Comparison of ENCODE assay signal across 20 cellular contexts in genomic region chr3:59436164-59436958, GRCh38.
DNase-seq lines count a peak whose midpoint lies in the region; ATAC-seq and TF ChIP-seq lines count a peak whose summit lies in the region.
"Had no signal": no experiment of that assay in that cellular context is flagged by ENCODE, and none has a peak within 500 bp of the region (broad histone marks: within the 10 kb centered on the region; RNA-seq: fewer than 3 reads in every experiment).

No MANE protein-coding gene starts in this region.

- H3K9me2 ChIP-seq in neural cell (ENCODE audit: insufficient read depth, low read length): no peaks in the 10 kb centered on the region

- H3K79me2 ChIP-seq in neural cell (replicated peaks; ENCODE audit: insufficient read depth, low read length): no peaks in the 10 kb centered on the region

- H3K27me3 ChIP-seq in neural cell (ENCODE audit: insufficient read depth, low read depth, low read length): no peaks in the 10 kb centered on the region
- H3K27me3 ChIP-seq: right atrium auricular region, vagina had no signal

- H3K36me3 Mint-ChIP-seq in activated CD4-positive, alpha-beta T cell treated with anti-CD3 and anti-CD28 coated beads, Interleukin-2, amount 10 ng/mL, durations not matched to agents 7 days and 5 days (ENCODE audit: low read depth): peaks cover 13% of the 10 kb centered on the region
- H3K36me3 Mint-ChIP-seq in T-helper 1 cell treated with Interleukin-12 subunit alpha and Interleukin-12 subunit beta and Interleukin-4 antibody, amounts not matched to agents 30 μg/mL and 1 μg/mL, for 36 hours (ENCODE audit: low read depth): peaks cover 10% of the 10 kb centered on the region

- DNase-seq in activated CD4-positive, alpha-beta T cell treated with anti-CD3 and anti-CD28 coated beads, Interleukin-2, amount 10 ng/mL, durations not matched to agents 7 days and 5 days: no peak
- DNase-seq in activated CD4-positive, alpha-beta T cell treated with anti-CD3 and anti-CD28 coated beads, Interleukin-2, amount 50 U/mL, for 4 hours: no peak
- peak; percentile 71 for DNase-seq in LNCaP clone FGC (ENCODE audit: low read depth)
- DNase-seq in D341Med (ENCODE audit: low spot score): no peak
- DNase-seq: activated CD4-positive, CD25-positive, alpha-beta regulatory T cell treated with anti-CD3 and anti-CD28 coated beads, Interleukin-2, amount 50 U/mL, for 72 hours; activated CD8-positive, alpha-beta memory T cell treated with anti-CD3 and anti-CD28 coated beads, Interleukin-2, amount 50 U/mL, for 48 hours; activated gamma-delta T cell treated with Interleukin-2 at 50 U/mL for 16 hours; GDM1; hippocampal formation; kidney; midbrain; NCI-H446; OCI-M1 had no signal

- no peak for TF ChIP-seq RAD21 in neural cell (conservative IDR thresholded peaks at IDR 0.05)

- H3K36me3 ChIP-seq in neural cell (ENCODE audit: insufficient read depth, low read length): no peaks in the 10 kb centered on the region
- H3K36me3 ChIP-seq: right atrium auricular region, vagina had no signal

- peaks cover 35% of the 10 kb centered on the region for H3K9me3 Mint-ChIP-seq in activated CD4-positive, alpha-beta T cell treated with anti-CD3 and anti-CD28 coated beads, Interleukin-2, amount 10 ng/mL, durations not matched to agents 7 days and 5 days
- H3K9me3 Mint-ChIP-seq in T-helper 1 cell treated with Interleukin-12 subunit alpha and Interleukin-12 subunit beta and Interleukin-4 antibody, amounts not matched to agents 30 μg/mL and 1 μg/mL, for 36 hours: peaks cover 28% of the 10 kb centered on the region

- H4K20me1 ChIP-seq in neural cell (ENCODE audit: insufficient read depth): no peaks in the 10 kb centered on the region

- H3K27ac ChIP-seq in neural cell (ENCODE audit: low read length): no peak overlapping the region
- H3K27ac ChIP-seq: coronary artery, right atrium auricular region, vagina had no signal

- POLR2A ChIA-PET in activated CD4-positive, alpha-beta T cell treated with anti-CD3 and anti-CD28 coated beads, Interleukin-2, amount 10 ng/mL, durations not matched to agents 7 days and 5 days (lab: Charles Lee): no interaction called here

- H3K4me1 Mint-ChIP-seq in activated CD4-positive, alpha-beta T cell treated with anti-CD3 and anti-CD28 coated beads, Interleukin-2, amount 10 ng/mL, durations not matched to agents 7 days and 5 days: peaks cover 12% of the 10 kb centered on the region
- H3K4me1 Mint-ChIP-seq in T-helper 1 cell treated with Interleukin-12 subunit alpha and Interleukin-12 subunit beta and Interleukin-4 antibody, amounts not matched to agents 30 μg/mL and 1 μg/mL, for 36 hours (ENCODE audit: low read depth): peaks cover 8% of the 10 kb centered on the region

- CTCF ChIA-PET in activated CD4-positive, alpha-beta T cell treated with anti-CD3 and anti-CD28 coated beads, Interleukin-2, amount 10 ng/mL, durations not matched to agents 7 days and 5 days (lab: Charles Lee): interaction anchor here (1.0 to 1.9 kb wide), 3 partner anchors 9 to 18 kb away, joined by 3 to 5 read pairs (median 3); no protein-coding TSS in a partner anchor

- no peak overlapping the region for H3K4me2 ChIP-seq in neural cell (ENCODE audit: low read length)

- no peak overlapping the region for H3K4me3 Mint-ChIP-seq in activated CD4-positive, alpha-beta T cell treated with anti-CD3 and anti-CD28 coated beads, Interleukin-2, amount 10 ng/mL, durations not matched to agents 7 days and 5 days
- H3K4me3 Mint-ChIP-seq in T-helper 1 cell treated with Interleukin-12 subunit alpha and Interleukin-12 subunit beta and Interleukin-4 antibody, amounts not matched to agents 30 μg/mL and 1 μg/mL, for 36 hours: no peak overlapping the region

- TF ChIP-seq CTCF in LNCaP clone FGC (IDR thresholded peaks at IDR 0.05; ENCODE audit: control insufficient read depth, extremely low read depth, insufficient read depth): no peak
- no peak for TF ChIP-seq CTCF in neural cell (IDR thresholded peaks at IDR 0.05; ENCODE audit: poor library complexity, severe bottlenecking)

- no peaks in the 10 kb centered on the region for H3K9me3 ChIP-seq in neural cell (ENCODE audit: low read length)
- H3K9me3 ChIP-seq: right atrium auricular region, vagina had no signal

- no peak overlapping the region for H3K4me3 ChIP-seq in LNCaP clone FGC (ENCODE audit: low read depth, low read length)
- no peak overlapping the region for H3K4me3 ChIP-seq in neural cell (ENCODE audit: low read length)
- H3K4me3 ChIP-seq: coronary artery, right atrium auricular region, vagina had no signal

- H3K27me3 Mint-ChIP-seq in activated CD4-positive, alpha-beta T cell treated with anti-CD3 and anti-CD28 coated beads, Interleukin-2, amount 10 ng/mL, durations not matched to agents 7 days and 5 days: no peaks in the 10 kb centered on the region
- no peaks in the 10 kb centered on the region for H3K27me3 Mint-ChIP-seq in T-helper 1 cell treated with Interleukin-12 subunit alpha and Interleukin-12 subunit beta and Interleukin-4 antibody, amounts not matched to agents 30 μg/mL and 1 μg/mL, for 36 hours (ENCODE audit: low read depth)

- peak overlapping the region; percentile 22 for H3K27ac Mint-ChIP-seq in activated CD4-positive, alpha-beta T cell treated with anti-CD3 and anti-CD28 coated beads, Interleukin-2, amount 10 ng/mL, durations not matched to agents 7 days and 5 days
- H3K27ac Mint-ChIP-seq in T-helper 1 cell treated with Interleukin-12 subunit alpha and Interleukin-12 subunit beta and Interleukin-4 antibody, amounts not matched to agents 30 μg/mL and 1 μg/mL, for 36 hours: peak overlapping the region; percentile 57

- H3K9ac ChIP-seq in neural cell (ENCODE audit: low read length): no peak overlapping the region

- no peaks in the 10 kb centered on the region for H3F3A ChIP-seq in neural cell (ENCODE audit: insufficient read depth, low read length, poor library complexity, severe bottlenecking)

- no peak overlapping the region for H2AFZ ChIP-seq in neural cell (ENCODE audit: low read depth, low read length)

- ATAC-seq in HG03342 (IDR thresholded peaks at IDR 0.05; ENCODE audit: unreplicated experiment): no peak
- no peak for ATAC-seq in HG02571 (IDR thresholded peaks at IDR 0.05; ENCODE audit: unreplicated experiment)

- peak; percentile 94 for TF ChIP-seq EP300 in neural cell (conservative IDR thresholded peaks at IDR 0.05; ENCODE audit: poor library complexity, severe bottlenecking)

TF ChIP-seq in neural cell, 6 proteins besides CTCF, POLR2A, EP300 and RAD21:
- TF ChIP-seq REST (IDR thresholded peaks at IDR 0.05; ENCODE audit: borderline replicate concordance) (no peak), POLR2AphosphoS5 (IDR thresholded peaks at IDR 0.05) (peak; percentile 94)
